ENCODE assay signal across 24 cellular contexts in genomic region chr1:29315262-29315661, GRCh38.
"Had no signal": no experiment of that assay in that cellular context is flagged by ENCODE, and none has a peak within 500 bp of the region (broad histone marks: within the 10 kb centered on the region; RNA-seq: fewer than 3 reads in every experiment).

No MANE protein-coding gene starts in this region.

- H3K9me3 Mint-ChIP-seq: central memory CD8-positive, alpha-beta T cell; dendritic cell treated with granulocyte-macrophage colony-stimulating factor and Interleukin-4, amounts not matched to agents 40 ng/mL and 50 ng/mL, for 4 days; immature natural killer cell; naive B cell; natural killer cell treated with Interleukin-12 subunit alpha and Interleukin-12 subunit beta and Interleukin-15 and Interleukin-18, amount 100 ng/mL, for 72 hours; stimulated activated effector memory CD8-positive, alpha-beta T cell treated with anti-CD3 and anti-CD28 coated beads, Interleukin-12 subunit alpha, Interleukin-12 subunit beta, amount 100 ng/mL, for 72 hours; type B pancreatic cell had no signal

- H3K9me3 ChIP-seq: colonic mucosa, lower lobe of right lung, mucosa of descending colon, pancreas, right lobe of liver, stomach, thyroid gland had no signal

- H3K36me3 ChIP-seq: colonic mucosa, pancreas had no signal

- H3K4me2 ChIP-seq: smooth muscle cell had no signal

- DNase-seq: colonic mucosa; effector CD8-positive, alpha-beta T cell; hypothalamus; immature natural killer cell; left ventricle myocardium superior; lower lobe of right lung; mucosa of descending colon; naive B cell; occipital lobe; pancreas; right lobe of liver; stimulated activated CD4-positive, alpha-beta T cell treated with anti-CD3 and anti-CD28 coated beads, Interleukin-12 subunit alpha, Interleukin-12 subunit beta, amount 100 ng/mL, for 4 hours; stimulated activated CD4-positive, alpha-beta T cell treated with anti-CD3 and anti-CD28 coated beads, Interleukin-1b, Interleukin-23, amount 100 ng/mL, for 48 hours; stimulated activated CD4-positive, alpha-beta T cell treated with anti-CD3 and anti-CD28 coated beads, Interleukin-4, amount 100 ng/mL, for 1 hour; stimulated activated naive CD4-positive, alpha-beta T cell treated with Interleukin-2 at 50 U/mL for 16 hours; stomach; thyroid gland had no signal

- H3K4me3 Mint-ChIP-seq: central memory CD8-positive, alpha-beta T cell; dendritic cell treated with granulocyte-macrophage colony-stimulating factor and Interleukin-4, amounts not matched to agents 40 ng/mL and 50 ng/mL, for 4 days; immature natural killer cell; natural killer cell treated with Interleukin-12 subunit alpha and Interleukin-12 subunit beta and Interleukin-15 and Interleukin-18, amount 100 ng/mL, for 72 hours; stimulated activated effector memory CD8-positive, alpha-beta T cell treated with anti-CD3 and anti-CD28 coated beads, Interleukin-12 subunit alpha, Interleukin-12 subunit beta, amount 100 ng/mL, for 72 hours; type B pancreatic cell had no signal

- H3K4me3 ChIP-seq: colonic mucosa, lower lobe of right lung, mucosa of descending colon, pancreas, right lobe of liver, smooth muscle cell, stomach, thyroid gland had no signal

- H3K27ac Mint-ChIP-seq: dendritic cell treated with granulocyte-macrophage colony-stimulating factor and Interleukin-4, amounts not matched to agents 40 ng/mL and 50 ng/mL, for 4 days; immature natural killer cell; natural killer cell treated with Interleukin-12 subunit alpha and Interleukin-12 subunit beta and Interleukin-15 and Interleukin-18, amount 100 ng/mL, for 72 hours; stimulated activated effector memory CD8-positive, alpha-beta T cell treated with anti-CD3 and anti-CD28 coated beads, Interleukin-12 subunit alpha, Interleukin-12 subunit beta, amount 100 ng/mL, for 72 hours; type B pancreatic cell had no signal

- H3K36me3 Mint-ChIP-seq: immature natural killer cell; naive B cell; natural killer cell treated with Interleukin-12 subunit alpha and Interleukin-12 subunit beta and Interleukin-15 and Interleukin-18, amount 100 ng/mL, for 72 hours had no signal

- H3K4me1 ChIP-seq: colonic mucosa, lower lobe of right lung, pancreas, stomach, thyroid gland had no signal

- ATAC-seq: left ventricle myocardium superior; lower lobe of right lung; mucosa of descending colon; natural killer cell treated with Interleukin-12 subunit alpha and Interleukin-12 subunit beta and Interleukin-15 and Interleukin-18, amount 100 ng/mL, for 72 hours; pancreas; right lobe of liver; stimulated activated effector memory CD8-positive, alpha-beta T cell treated with anti-CD3 and anti-CD28 coated beads, Interleukin-12 subunit alpha, Interleukin-12 subunit beta, amount 100 ng/mL, for 72 hours had no signal

- H3K27me3 Mint-ChIP-seq: dendritic cell treated with granulocyte-macrophage colony-stimulating factor and Interleukin-4, amounts not matched to agents 40 ng/mL and 50 ng/mL, for 4 days; natural killer cell treated with Interleukin-12 subunit alpha and Interleukin-12 subunit beta and Interleukin-15 and Interleukin-18, amount 100 ng/mL, for 72 hours; progenitor cell of endocrine pancreas; type B pancreatic cell had no signal

- H3K27me3 ChIP-seq: colonic mucosa, pancreas, right lobe of liver, stomach, thyroid gland had no signal

- H3K27ac ChIP-seq: colonic mucosa, lower lobe of right lung, pancreas, right lobe of liver, stomach, thyroid gland had no signal

- H3K4me1 Mint-ChIP-seq: central memory CD8-positive, alpha-beta T cell; immature natural killer cell; naive B cell; stimulated activated effector memory CD8-positive, alpha-beta T cell treated with anti-CD3 and anti-CD28 coated beads, Interleukin-12 subunit alpha, Interleukin-12 subunit beta, amount 100 ng/mL, for 72 hours had no signal
